ENCODE assay signal across 37 cellular contexts in the genomic region with DNA sequence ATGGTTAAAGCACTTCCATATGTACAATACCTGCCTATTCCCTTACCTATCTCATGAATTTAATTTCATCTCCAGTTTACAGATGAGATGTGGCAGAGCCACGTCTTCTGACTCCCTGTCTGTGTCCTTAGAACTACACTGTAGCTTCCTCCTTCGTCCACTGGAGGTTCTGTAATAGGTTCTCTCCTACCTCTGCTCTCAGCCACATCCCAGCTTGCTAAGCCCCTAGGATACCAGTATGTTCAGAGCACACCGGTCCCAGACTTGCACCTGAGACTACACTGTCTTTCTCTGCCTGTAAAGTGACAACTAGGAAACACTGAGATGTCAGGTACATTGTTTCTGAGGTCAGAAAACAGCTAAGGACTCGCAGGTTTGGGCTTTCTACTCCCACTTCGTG. TPM values are rescaled to one million over a fixed set of nuclear protein-coding genes. Genes with fewer than 3 reads are reported as not detected.
A peak's percentile ranks its signal among the peaks of the same experiment; 100 is the strongest.
DNase-seq lines count a peak whose midpoint lies in the region; ATAC-seq, FAIRE-seq and TF ChIP-seq lines count a peak whose summit lies in the region.
"Had no signal": no experiment of that assay in that cellular context is flagged by ENCODE, and none has a peak within 500 bp of the region (broad histone marks: within the 10 kb centered on the region; RNA-seq: fewer than 3 reads in every experiment).

No MANE protein-coding gene starts in this region.

- H3K4me1 Mint-ChIP-seq in chondrocyte (ENCODE audit: low read depth): peaks cover 53% of the 10 kb centered on the region
- H3K4me1 Mint-ChIP-seq in nephron progenitor cell: peaks cover 79% of the 10 kb centered on the region

- H3K79me1 ChIP-seq in IMR-90 (ENCODE audit: low read depth in 1 of 2, low read length in 2 of 2): peaks cover 0 to 24% of the 10 kb centered on the region in 2 experiments; a peak in 2 of 4 replicates

- 0 out of 2 replicates have a peak overlapping the region, but pooled peaks have one; percentile 20 for H3K23ac ChIP-seq in IMR-90 (ENCODE audit: low read depth, low read length)

- H3K9me3 Mint-ChIP-seq in chondrocyte (ENCODE audit: low read depth): no peaks in the 10 kb centered on the region
- no peaks in the 10 kb centered on the region for H3K9me3 Mint-ChIP-seq in nephron progenitor cell
- H3K9me3 Mint-ChIP-seq: activated naive CD8-positive, alpha-beta T cell treated with anti-CD3 and anti-CD28 coated beads, Interleukin-2, amount 50 U/mL, for 24 hours; activated T-cell treated with anti-CD3 and anti-CD28 coated beads, Interleukin-2, amount 50 U/mL, for 72 hours; dendritic cell treated with granulocyte-macrophage colony-stimulating factor and Interleukin-4, amounts not matched to agents 40 ng/mL and 50 ng/mL, for 4 days; natural killer cell had no signal

- ATAC-seq in A549 (peak; percentile 22 to 40; a peak in 2 of 6 replicates), IMR-90 (ENCODE audit: low read depth) (no peak), GM21447 (IDR thresholded peaks at IDR 0.05; ENCODE audit: unreplicated experiment) (no peak), HG03159 (IDR thresholded peaks at IDR 0.05; ENCODE audit: unreplicated experiment) (no peak)
- ATAC-seq: activated naive CD8-positive, alpha-beta T cell treated with anti-CD3 and anti-CD28 coated beads, Interleukin-2, amount 50 U/mL, for 24 hours; activated T-cell treated with anti-CD3 and anti-CD28 coated beads, Interleukin-2, amount 50 U/mL, for 72 hours; foreskin keratinocyte; lower lobe of right lung; natural killer cell had no signal

- H3K9me1 ChIP-seq in IMR-90 (ENCODE audit: insufficient read depth, low read length): peaks cover 18% of the 10 kb centered on the region

- no peak for FAIRE-seq in A549 (lab: Jason Lieb, UNC)
- FAIRE-seq: GM12892, pancreas had no signal

- H3K4me3 Mint-ChIP-seq in chondrocyte (ENCODE audit: unreplicated experiment): no peak overlapping the region
- H3K4me3 Mint-ChIP-seq in nephron progenitor cell: peak overlapping the region; percentile 0
- H3K4me3 Mint-ChIP-seq: activated naive CD8-positive, alpha-beta T cell treated with anti-CD3 and anti-CD28 coated beads, Interleukin-2, amount 50 U/mL, for 24 hours; activated T-cell treated with anti-CD3 and anti-CD28 coated beads, Interleukin-2, amount 50 U/mL, for 72 hours; CD8-positive, alpha-beta memory T cell; dendritic cell treated with granulocyte-macrophage colony-stimulating factor and Interleukin-4, amounts not matched to agents 40 ng/mL and 50 ng/mL, for 4 days; natural killer cell had no signal

- TF ChIP-seq CTCF in A549 (IDR thresholded peaks at IDR 0.05) (no peak), IMR-90 (conservative IDR thresholded peaks at IDR 0.05; ENCODE audit: low read depth, low read length) (no peak), chondrocyte (IDR thresholded peaks at IDR 0.05) (no peak), nephron progenitor cell (IDR thresholded peaks at IDR 0.05) (no peak)

- peaks cover 13% of the 10 kb centered on the region; the same call in 1 of the 2 replicates for H4K20me1 ChIP-seq in IMR-90 (ENCODE audit: insufficient read depth, low read length)

- H3K14ac ChIP-seq in IMR-90 (replicated peaks; ENCODE audit: low read depth, low read length): no peak overlapping the region

- H3K27me3 Mint-ChIP-seq in chondrocyte (ENCODE audit: low read depth) (no peaks in the 10 kb centered on the region), nephron progenitor cell (ENCODE audit: low read depth, poor library complexity) (peaks cover 3% of the 10 kb centered on the region)
- H3K27me3 Mint-ChIP-seq: activated naive CD8-positive, alpha-beta T cell treated with anti-CD3 and anti-CD28 coated beads, Interleukin-2, amount 50 U/mL, for 24 hours had no signal

- in situ Hi-C loops in IMR-90 (cut with MboI; ENCODE audit: low sequenced_read_pairs): loop anchor here (25.0 kb wide), 1 partner anchor 365 kb away; a partner anchor contains a TSS

- POLR2A ChIA-PET in A549 (lab: Yijun Ruan, JAX): no interaction called here
- POLR2A ChIA-PET in IMR-90 (lab: Charles Lee; ENCODE audit: unreplicated experiment): interaction anchor here (0.6 kb wide), 1 partner anchor 81 kb away, joined by 3 read pairs; no protein-coding TSS in a partner anchor

- H3K36me3 Mint-ChIP-seq in chondrocyte (ENCODE audit: low read depth) (peaks cover 5% of the 10 kb centered on the region), nephron progenitor cell (ENCODE audit: low read depth) (peaks cover 22% of the 10 kb centered on the region)

- H3K9ac ChIP-seq in IMR-90 (ENCODE audit: low read depth, low read length): no peak overlapping the region

- H3K9me3 ChIP-seq in A549: no peaks in the 10 kb centered on the region
- H3K9me3 ChIP-seq in IMR-90 (ENCODE audit: control insufficient read depth, insufficient read depth, low read length): no peaks in the 10 kb centered on the region
- no peaks in the 10 kb centered on the region for H3K9me3 ChIP-seq in SJCRH30 (replicated peaks)
- H3K9me3 ChIP-seq: esophagus squamous epithelium, heart right ventricle, lower lobe of right lung, mucosa of descending colon, pancreas, uterus had no signal

- TF ChIP-seq RAD21 in A549 (conservative IDR thresholded peaks at IDR 0.05 in 1 of 2, IDR thresholded peaks at IDR 0.05 in 1 of 2) (no peak), IMR-90 (IDR thresholded peaks at IDR 0.05; ENCODE audit: low read length) (no peak)

- intact Hi-C loops in IMR-90 (cut with micrococcal nuclease): no loop called here

- dilution Hi-C loops in IMR-90 (cut with HindIII; ENCODE audit: low sequenced_read_pairs, unreplicated experiment): no loop called here

- BruUV-seq in IMR-90 (replicated peaks; lab: Mats Ljungman, UMichigan): no TSS peak

- no peak overlapping the region for H2BK20ac ChIP-seq in IMR-90 (ENCODE audit: low read depth, low read length)

- no peak overlapping the region for H3K18ac ChIP-seq in IMR-90 (ENCODE audit: low read depth, low read length)

- H2AK9ac ChIP-seq in IMR-90 (replicated peaks; ENCODE audit: low read depth, low read length, poor library complexity): no peak overlapping the region

- H3K4me2 ChIP-seq in A549 (no peak overlapping the region), IMR-90 (ENCODE audit: low read depth, low read length) (no peak overlapping the region)

- TF ChIP-seq POLR2A in A549 (IDR thresholded peaks at IDR 0.05; ENCODE audit: low read length): no peak
- TF ChIP-seq POLR2A in IMR-90 (IDR thresholded peaks at IDR 0.05; ENCODE audit: low read depth, low read length): no peak

- no peak overlapping the region for H3K4ac ChIP-seq in IMR-90 (ENCODE audit: low read depth, low read length)

- WGBS in A549 (ENCODE audit: missing lambda C conversion rate): 89% methylated on average over 5 of the region's 5 CpGs
- WGBS in IMR-90 (ENCODE audit: extremely low coverage in 2 of 2, insufficient read length in 1 of 2), 2 experiments: no CpG with 5 or more reads among the region's 5 CpGs

- no peak overlapping the region for H2BK5ac ChIP-seq in IMR-90 (ENCODE audit: low read depth, low read length, poor library complexity, severe bottlenecking)

- H3K27me3 ChIP-seq in IMR-90 (ENCODE audit: control insufficient read depth, insufficient read depth, low read length) (no peaks in the 10 kb centered on the region), SJCRH30 (no peaks in the 10 kb centered on the region)
- H3K27me3 ChIP-seq: pancreas, uterus had no signal

- no peak overlapping the region for H2AFZ ChIP-seq in IMR-90 (replicated peaks; ENCODE audit: low read length, poor library complexity)

- no peak overlapping the region for H2BK15ac ChIP-seq in IMR-90 (ENCODE audit: low read depth, low read length)

- no peak for TF ChIP-seq EP300 in A549 (IDR thresholded peaks at IDR 0.05)

- no peak overlapping the region for H4K5ac ChIP-seq in IMR-90 (ENCODE audit: low read depth, low read length)

- CTCF ChIA-PET in A549 (lab: Yijun Ruan, JAX) (interaction anchor here (0.6 to 27.6 kb wide), 10 partner anchors 10 to 214 kb away, joined by 3 to 377 read pairs (median 4); a partner anchor contains a TSS), IMR-90 (lab: Yijun Ruan, JAX) (interaction anchor here (0.6 to 1.1 kb wide), 2 partner anchors 20 to 114 kb away, joined by 3 read pairs; no protein-coding TSS in a partner anchor)

- H4K8ac ChIP-seq in IMR-90 (ENCODE audit: low read depth in 2 of 2, low read length in 2 of 2): no peak overlapping the region

- H3K27ac ChIP-seq in A549 (no peak overlapping the region), IMR-90 (ENCODE audit: insufficient read depth, low read length) (no peak overlapping the region), SJCRH30 (no peak overlapping the region; the same call in 1 of the 2 replicates)
- H3K27ac ChIP-seq: esophagus squamous epithelium, foreskin keratinocyte, lower lobe of right lung, SK-N-MC, skin epidermis, uterus had no signal

- DNase-seq in A549 (ENCODE audit: low read depth in 1 of 2, low spot score in 1 of 2) (no peak), IMR-90 (no peak), chondrocyte (ENCODE audit: low spot score) (no peak), nephron progenitor cell (no peak), SJCRH30 (no peak), COLO829 (ENCODE audit: low spot score) (no peak)
- DNase-seq: ACHN; activated CD4-positive, alpha-beta T cell treated with anti-CD3 and anti-CD28 coated beads, Interleukin-2, amount 50 U/mL, for 48 hours; activated CD4-positive, CD25-positive, alpha-beta regulatory T cell; activated naive CD8-positive, alpha-beta T cell treated with anti-CD3 and anti-CD28 coated beads, Interleukin-2, amount 50 U/mL, for 24 hours; activated T-cell treated with anti-CD3 and anti-CD28 coated beads, Interleukin-2, amount 50 U/mL, for 72 hours; CD8-positive, alpha-beta memory T cell; central memory CD4-positive, alpha-beta T cell; DMS 273 treated with DMSO at 0.1 percent for 48 hours; esophagus squamous epithelium; foreskin keratinocyte; HCEC 1CT; heart right ventricle; kidney glomerular epithelial cell; lower lobe of right lung; mucosa of descending colon; natural killer cell; NCI-H146; NCI-H510A; pancreas; retina; stimulated activated naive CD4-positive, alpha-beta T cell treated with Interleukin-2 at 50 U/mL for 16 hours; uterus had no signal

- H3K4me3 ChIP-seq in A549 (no peak overlapping the region), IMR-90 (ENCODE audit: insufficient read depth, low read depth, low read length) (no peak overlapping the region), SJCRH30 (no peak overlapping the region)
- H3K4me3 ChIP-seq: esophagus squamous epithelium, heart right ventricle, lower lobe of right lung, mucosa of descending colon, pancreas, skin epidermis, uterus had no signal

- H2BK120ac ChIP-seq in IMR-90 (ENCODE audit: low read depth, low read length): no peak overlapping the region

- H3K27ac Mint-ChIP-seq in chondrocyte (ENCODE audit: unreplicated experiment) (peak overlapping the region; percentile 92), nephron progenitor cell (peak overlapping the region; percentile 5)
- H3K27ac Mint-ChIP-seq: activated naive CD8-positive, alpha-beta T cell treated with anti-CD3 and anti-CD28 coated beads, Interleukin-2, amount 50 U/mL, for 24 hours; activated T-cell treated with anti-CD3 and anti-CD28 coated beads, Interleukin-2, amount 50 U/mL, for 72 hours; dendritic cell treated with granulocyte-macrophage colony-stimulating factor and Interleukin-4, amounts not matched to agents 40 ng/mL and 50 ng/mL, for 4 days; natural killer cell had no signal

- no peak overlapping the region for H3K56ac ChIP-seq in IMR-90 (ENCODE audit: extremely low read depth, insufficient read depth, low read length)

- H3K4me1 ChIP-seq in A549 (0 out of 3 replicates have a peak, but pooled peaks cover 4% of the 10 kb centered on the region), IMR-90 (ENCODE audit: control insufficient read depth, insufficient read depth, low read length) (peaks cover 18% of the 10 kb centered on the region), SJCRH30 (peaks cover 31% of the 10 kb centered on the region)
- H3K4me1 ChIP-seq: foreskin keratinocyte had no signal

- peaks cover 16% of the 10 kb centered on the region for H3K36me3 ChIP-seq in IMR-90 (ENCODE audit: control insufficient read depth, insufficient read depth, low read length)
- peaks cover 19% of the 10 kb centered on the region for H3K36me3 ChIP-seq in SJCRH30
- H3K36me3 ChIP-seq: uterus had no signal

- H4K91ac ChIP-seq in IMR-90 (ENCODE audit: insufficient read depth, low read depth, low read length): no peak overlapping the region

- H2AK5ac ChIP-seq in IMR-90 (ENCODE audit: low read depth, low read length): no peak overlapping the region

RNA-seq across cellular contexts. Expression of a gene that starts 3.8 kb away (rescaled TPM):
- polyA plus RNA-seq in A549 (2011; rRNA removed) (0.05 and 0.07 TPM in 2 replicates), A549 (2017; fragmentation: RNase III; extraction: RNeasy Plus Mini Kit Qiagen cat#74134 plus additional on column Dnase treatment) (0.10 to 0.26 TPM (median 0.24 TPM) in 3 replicates), IMR-90 (2012; rRNA removed) (4.1 and 4.4 TPM in 2 replicates)
- polyA plus RNA-seq in A549 (2012; cell fraction: cytosol; rRNA removed): 0.12 and 0.17 TPM in 2 replicates
- 0.11 and 0.31 TPM in 2 replicates for polyA plus RNA-seq in A549 (2012; cell fraction: nucleus; rRNA removed)
- 0.21 and 0.34 TPM in 2 replicates for polyA minus RNA-seq in A549 (2011; rRNA and poly(A)+ RNA removed)
- total RNA-seq in IMR-90 (2012; rRNA removed) (3.6 and 4.7 TPM in 2 replicates), chondrocyte (8.4 to 21.3 TPM (median 19.1 TPM) in 3 replicates)
- polyA plus RNA-seq in IMR-90 (2012; cell fraction: cytosol; rRNA removed): 5.7 and 7.2 TPM in 2 replicates
- 5.1 and 10.2 TPM in 2 replicates for polyA plus RNA-seq in IMR-90 (2012; cell fraction: nucleus; rRNA removed; ENCODE audit: low replicate concordance)
- 28.3 and 29.2 TPM in 2 replicates for total RNA-seq in SJCRH30 (2014; rRNA removed; shearing (Covaris generic))

RNA-seq across cellular contexts. Expression of a gene that starts 25.4 kb away (rescaled TPM):
- 0.06 and 0.12 TPM in 2 replicates for polyA plus RNA-seq in A549 (2011; rRNA removed)
- polyA plus RNA-seq in A549 (2012; cell fraction: cytosol; rRNA removed): 0.04 TPM in 2 replicates
- 0.34 and 0.42 TPM in 2 replicates for polyA plus RNA-seq in A549 (2012; cell fraction: nucleus; rRNA removed)
- 0.09 to 0.15 TPM (median 0.13 TPM) in 3 replicates for polyA plus RNA-seq in A549 (2017; fragmentation: RNase III; extraction: RNeasy Plus Mini Kit Qiagen cat#74134 plus additional on column Dnase treatment)
- polyA minus RNA-seq in A549 (2011; rRNA and poly(A)+ RNA removed): 0.04 and 0.10 TPM in 2 replicates
- not detected in 2 replicates for total RNA-seq in IMR-90 (2012; rRNA removed)
- 0.02 and 0.03 TPM in 2 replicates for polyA plus RNA-seq in IMR-90 (2012; rRNA removed)
- 0.04 TPM in 1 of 2 replicates, not detected in the other for polyA plus RNA-seq in IMR-90 (2012; cell fraction: cytosol; rRNA removed)
- polyA plus RNA-seq in IMR-90 (2012; cell fraction: nucleus; rRNA removed; ENCODE audit: low replicate concordance): 0.10 and 0.13 TPM in 2 replicates
- total RNA-seq in chondrocyte: not detected in 3 replicates
- total RNA-seq in SJCRH30 (2014; rRNA removed; shearing (Covaris generic)): not detected in 2 replicates
- total RNA-seq: esophagus squamous epithelium; foreskin keratinocyte; LHCN-M2; mucosa of descending colon; T-helper 1 cell treated with Interleukin-12 subunit alpha and Interleukin-12 subunit beta and Interleukin-4 antibody, amounts not matched to agents 30 ng/mL and 1 ng/mL, for 36 hours had no signal
- polyA plus RNA-seq: BJ; CD8-positive, alpha-beta memory T cell; foreskin keratinocyte had no signal

RNA-seq across cellular contexts. Expression of a gene that starts 33.1 kb away (rescaled TPM):
- 0.19 TPM in 1 of 2 replicates, not detected in the other for polyA plus RNA-seq in A549 (2011; rRNA removed)
- polyA plus RNA-seq in A549 (2012; cell fraction: cytosol; rRNA removed): 0.31 and 0.32 TPM in 2 replicates
- 0.24 TPM in 1 of 2 replicates, not detected in the other for polyA plus RNA-seq in A549 (2012; cell fraction: nucleus; rRNA removed)
- 0.12 to 0.28 TPM (median 0.22 TPM) in 3 replicates for polyA plus RNA-seq in A549 (2017; fragmentation: RNase III; extraction: RNeasy Plus Mini Kit Qiagen cat#74134 plus additional on column Dnase treatment)
- polyA minus RNA-seq in A549 (2011; rRNA and poly(A)+ RNA removed): not detected in 2 replicates
- total RNA-seq in IMR-90 (2012; rRNA removed): not detected in 2 replicates
- not detected in 2 replicates for polyA plus RNA-seq in IMR-90 (2012; rRNA removed)
- not detected in 2 replicates for polyA plus RNA-seq in IMR-90 (2012; cell fraction: cytosol; rRNA removed)
- not detected in 2 replicates for polyA plus RNA-seq in IMR-90 (2012; cell fraction: nucleus; rRNA removed; ENCODE audit: low replicate concordance)
- total RNA-seq in chondrocyte: not detected in 3 replicates
- total RNA-seq in SJCRH30 (2014; rRNA removed; shearing (Covaris generic)): not detected in 2 replicates
- total RNA-seq: activated T-cell treated with anti-CD3 and anti-CD28 coated beads, Interleukin-2, amount 50 U/mL, for 72 hours; CD8-positive, alpha-beta memory T cell; esophagus squamous epithelium; foreskin keratinocyte; heart right ventricle; LHCN-M2; lower lobe of right lung; mucosa of descending colon; natural killer cell; T-helper 1 cell treated with Interleukin-12 subunit alpha and Interleukin-12 subunit beta and Interleukin-4 antibody, amounts not matched to agents 30 ng/mL and 1 ng/mL, for 36 hours; uterus had no signal
- polyA plus RNA-seq: BJ; CD8-positive, alpha-beta memory T cell; foreskin keratinocyte; heart right ventricle had no signal

Comparison
In these comparisons a context has a peak if more than half of its experiments do, and no peak if none do; other contexts are left out.
1. ATAC-seq: peak in A549 (2 of 2); none in IMR-90 (single experiment), GM21447 (single experiment) and HG03159 (single experiment).